In the genomic region with DNA sequence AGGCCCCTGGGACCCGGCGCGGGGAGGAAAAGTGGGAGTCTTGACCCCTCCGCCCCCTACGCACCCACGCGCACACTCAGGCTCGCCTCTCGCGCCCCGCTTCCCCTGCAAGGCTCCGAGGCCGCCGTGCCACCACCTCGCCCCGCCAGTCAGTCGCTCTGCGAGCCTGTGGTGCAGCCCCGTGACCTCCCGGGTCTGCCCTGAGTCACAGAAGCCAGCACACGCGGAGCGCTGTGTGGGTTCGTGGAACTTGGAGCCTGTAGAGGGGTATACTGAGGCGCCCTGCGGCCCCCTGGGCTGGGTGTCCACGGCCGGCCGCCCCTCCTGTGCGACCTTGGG, we compare ENCODE assay signal across 8 cellular contexts.
DNase-seq lines count a peak whose midpoint lies in the region; ATAC-seq lines count a peak whose summit lies in the region.

No MANE protein-coding gene starts in this region.

- peak; percentile 15 for DNase-seq in DMS53 (lab: John Stamatoyannopoulos, UW)
- DNase-seq in DMS53 treated with DMSO at 0.1 percent for 48 hours (lab: John Stamatoyannopoulos, UW; ENCODE audit: unreplicated experiment), result no peak
- DNase-seq in islet precursor cell, result peak; percentile 76
- DNase-seq in stimulated activated CD8-positive, alpha-beta memory T cell treated with anti-CD3 and anti-CD28 coated beads, Interleukin-7, amount 100 ng/mL, for 4 hours (ENCODE audit: low read depth in 2 of 2), result peak; percentile 8 to 46
- DNase-seq in HuH-7.5 (ENCODE audit: low spot score), result no peak
- DNase-seq in SW 1271 (lab: John Stamatoyannopoulos, UW), result no peak

- peaks cover 47% of the 10 kb centered on the region for H3K4me1 Mint-ChIP-seq in activated naive CD8-positive, alpha-beta T cell (ENCODE audit: low read depth)

- no peaks in the 10 kb centered on the region for H3K9me3 Mint-ChIP-seq in activated naive CD8-positive, alpha-beta T cell (ENCODE audit: low read depth)

- no peaks in the 10 kb centered on the region for H3K27me3 Mint-ChIP-seq in activated naive CD8-positive, alpha-beta T cell

- peak overlapping the region; percentile 35 for H3K4me3 Mint-ChIP-seq in activated naive CD8-positive, alpha-beta T cell

- no peak for ATAC-seq in HG03097 (IDR thresholded peaks at IDR 0.05; ENCODE audit: low FRiP score, unreplicated experiment)

- H3K27ac Mint-ChIP-seq in activated naive CD8-positive, alpha-beta T cell, result no peak overlapping the region

- no peaks in the 10 kb centered on the region for H3K36me3 Mint-ChIP-seq in activated naive CD8-positive, alpha-beta T cell

Comparison
In these comparisons a context has a peak if more than half of its experiments do, and no peak if none do; other contexts are left out.
1. DNase-seq: peak in DMS53 (single experiment), islet precursor cell (single experiment) and stimulated activated CD8-positive, alpha-beta memory T cell treated with anti-CD3 and anti-CD28 coated beads, Interleukin-7, amount 100 ng/mL, for 4 hours (2 of 2); none in DMS53 treated with DMSO at 0.1 percent for 48 hours (single experiment), HuH-7.5 (single experiment) and SW 1271 (0 of 2).